8 cellular contexts compared by ENCODE assay signal in genomic region chrX:115487608-115488007, GRCh38.
"Had no signal": no experiment of that assay in that cellular context is flagged by ENCODE, and none has a peak within 500 bp of the region (broad histone marks: within the 10 kb centered on the region; RNA-seq: fewer than 3 reads in every experiment).

No MANE protein-coding gene starts in this region.

- ATAC-seq: K562 had no signal

- H3K4me3 ChIP-seq: GM23248, K562 had no signal

- H3K27ac ChIP-seq: GM23248 had no signal

- FAIRE-seq: H54, HTR-8/SVneo, K562 had no signal

- H2AFZ ChIP-seq: GM23248 had no signal

- DNase-seq: GM23248, GOT3, H9, HCEC 1CT, KG1 had no signal

- H3K9ac ChIP-seq: GM23248 had no signal
